28 cellular contexts compared by ENCODE assay signal in genomic region chr14:106291626-106292025, GRCh38.
"Had no signal": no experiment of that assay in that cellular context is flagged by ENCODE, and none has a peak within 500 bp of the region (broad histone marks: within the 10 kb centered on the region; RNA-seq: fewer than 3 reads in every experiment).

No MANE protein-coding gene starts in this region.

- H3K4me2 ChIP-seq: neural progenitor cell, smooth muscle cell had no signal

- H2AFZ ChIP-seq: neural progenitor cell, parathyroid adenoma had no signal

- H3K79me2 ChIP-seq: parathyroid adenoma had no signal

- H3K27ac ChIP-seq: neural progenitor cell, ovary, parathyroid adenoma, psoas muscle, skin epidermis, spleen, suprapubic skin, testis, tibial artery, transverse colon, upper lobe of right lung, uterus had no signal

- H3K9me3 ChIP-seq: ovary, psoas muscle, spleen, suprapubic skin, testis, tibial artery, transverse colon, upper lobe of right lung, uterus had no signal

- DNase-seq: natural killer cell; occipital lobe; ovary; posterior cingulate gyrus; psoas muscle; right cardiac atrium; spleen; stimulated activated CD4-positive, alpha-beta T cell treated with anti-CD3 and anti-CD28 coated beads, Interleukin-12 subunit alpha, Interleukin-12 subunit beta, amount 100 ng/mL, for 4 hours; stimulated activated CD4-positive, alpha-beta T cell treated with anti-CD3 and anti-CD28 coated beads, Interleukin-1b, Interleukin-23, amount 100 ng/mL, for 48 hours; stimulated activated CD4-positive, alpha-beta T cell treated with anti-CD3 and anti-CD28 coated beads, Interleukin-4, amount 100 ng/mL, for 1 hour; stimulated activated CD4-positive, alpha-beta T cell treated with anti-CD3 and anti-CD28 coated beads, Interleukin-4, amount 100 ng/mL, for 4 hours; stimulated activated CD8-positive, alpha-beta memory T cell treated with anti-CD3 and anti-CD28 coated beads, Interleukin-4, amount 100 ng/mL, for 48 hours; stimulated activated naive CD4-positive, alpha-beta T cell; stimulated activated naive CD8-positive, alpha-beta T cell treated with anti-CD3 and anti-CD28 coated beads, Interleukin-15, amount 100 ng/mL, for 72 hours; stimulated activated naive CD8-positive, alpha-beta T cell treated with anti-CD3 and anti-CD28 coated beads, Interleukin-15, Interleukin-2, amounts not matched to agents 100 U/mL and 50 U/mL, for 24 hours; substantia nigra; testis; tibial artery; transverse colon; upper lobe of right lung; uterus had no signal

- H3K36me3 ChIP-seq: neural progenitor cell, ovary, spleen, suprapubic skin, tibial artery, transverse colon, upper lobe of right lung, uterus had no signal

- H3K4me1 ChIP-seq: neural progenitor cell, parathyroid adenoma, psoas muscle, spleen, suprapubic skin, testis, tibial artery, transverse colon, upper lobe of right lung, uterus had no signal

- H3K27me3 ChIP-seq: neural progenitor cell, ovary, suprapubic skin, testis, tibial artery, transverse colon, uterus had no signal

- H3K9ac ChIP-seq: neural progenitor cell, parathyroid adenoma had no signal

- ATAC-seq: natural killer cell; psoas muscle; right cardiac atrium; sciatic nerve; stimulated activated memory B cell treated with anti-CD40 and anti-IgM and Interleukin-4, amounts not matched to agents 10 μg/mL and 1 μg/mL and 100 μg/mL, for 72 hours; stimulated activated naive CD8-positive, alpha-beta T cell treated with anti-CD3 and anti-CD28 coated beads, Interleukin-15, amount 100 ng/mL, for 72 hours; stimulated activated naive CD8-positive, alpha-beta T cell treated with anti-CD3 and anti-CD28 coated beads, Interleukin-15, Interleukin-2, amounts not matched to agents 100 U/mL and 50 U/mL, for 24 hours; upper lobe of right lung had no signal

- H3K4me3 ChIP-seq: neural progenitor cell, ovary, psoas muscle, skin epidermis, smooth muscle cell, spleen, suprapubic skin, testis, tibial artery, transverse colon, upper lobe of right lung, uterus had no signal
